Comparison of ENCODE assay signal across 1 cellular context in the genomic region with DNA sequence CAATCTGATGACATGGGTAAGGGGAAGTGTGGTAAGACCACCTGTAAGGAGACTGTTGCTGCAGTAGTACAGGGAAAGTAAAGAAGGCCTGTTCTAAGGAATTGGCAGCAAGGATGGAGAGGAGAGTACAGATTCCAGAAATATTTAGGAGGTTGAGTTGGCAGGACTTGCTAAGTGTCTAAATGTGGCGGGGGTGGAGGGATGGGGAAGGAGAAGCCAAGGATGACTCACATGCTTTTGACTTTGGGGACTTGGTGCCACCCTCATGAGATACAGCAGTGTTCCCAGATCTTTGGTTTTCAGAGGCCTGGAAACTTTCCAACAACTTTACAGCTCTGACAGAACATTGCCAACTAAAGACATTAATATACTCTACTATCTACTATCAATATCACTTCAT.
TF ChIP-seq lines count a peak whose summit lies in the region.

No MANE protein-coding gene starts in this region.

TF ChIP-seq in HepG2, 621 proteins besides CTCF, POLR2A, EP300 and RAD21:
- TF ChIP-seq GPN1 (CRISPR knock-in tag; IDR thresholded peaks at IDR 0.05; ENCODE audit: borderline replicate concordance) = no peak
- TF ChIP-seq, protein P1, sequence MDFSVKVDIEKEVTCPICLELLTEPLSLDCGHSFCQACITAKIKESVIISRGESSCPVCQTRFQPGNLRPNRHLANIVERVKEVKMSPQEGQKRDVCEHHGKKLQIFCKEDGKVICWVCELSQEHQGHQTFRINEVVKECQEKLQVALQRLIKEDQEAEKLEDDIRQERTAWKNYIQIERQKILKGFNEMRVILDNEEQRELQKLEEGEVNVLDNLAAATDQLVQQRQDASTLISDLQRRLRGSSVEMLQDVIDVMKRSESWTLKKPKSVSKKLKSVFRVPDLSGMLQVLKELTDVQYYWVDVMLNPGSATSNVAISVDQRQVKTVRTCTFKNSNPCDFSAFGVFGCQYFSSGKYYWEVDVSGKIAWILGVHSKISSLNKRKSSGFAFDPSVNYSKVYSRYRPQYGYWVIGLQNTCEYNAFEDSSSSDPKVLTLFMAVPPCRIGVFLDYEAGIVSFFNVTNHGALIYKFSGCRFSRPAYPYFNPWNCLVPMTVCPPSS (IDR thresholded peaks at IDR 0.05) = no peak
- TF ChIP-seq POGZ (CRISPR knock-in tag; IDR thresholded peaks at IDR 0.05) = no peak
- TF ChIP-seq GZF1 (CRISPR knock-in tag; IDR thresholded peaks at IDR 0.05) = no peak
- no peak for TF ChIP-seq KLF15 (CRISPR knock-in tag; IDR thresholded peaks at IDR 0.05; ENCODE audit: borderline replicate concordance)
- no peak for TF ChIP-seq ZNF746 (CRISPR knock-in tag; IDR thresholded peaks at IDR 0.05)
- TF ChIP-seq ZNF282 (IDR thresholded peaks at IDR 0.05; ENCODE audit: partially characterized antibody) = no peak
- TF ChIP-seq ZNF713 (CRISPR knock-in tag; IDR thresholded peaks at IDR 0.05) = no peak
- TF ChIP-seq KAT8 (CRISPR knock-in tag; IDR thresholded peaks at IDR 0.05) = no peak
- TF ChIP-seq CENPT (CRISPR knock-in tag; IDR thresholded peaks at IDR 0.05; ENCODE audit: low read depth) = no peak
- TF ChIP-seq, protein P2, sequence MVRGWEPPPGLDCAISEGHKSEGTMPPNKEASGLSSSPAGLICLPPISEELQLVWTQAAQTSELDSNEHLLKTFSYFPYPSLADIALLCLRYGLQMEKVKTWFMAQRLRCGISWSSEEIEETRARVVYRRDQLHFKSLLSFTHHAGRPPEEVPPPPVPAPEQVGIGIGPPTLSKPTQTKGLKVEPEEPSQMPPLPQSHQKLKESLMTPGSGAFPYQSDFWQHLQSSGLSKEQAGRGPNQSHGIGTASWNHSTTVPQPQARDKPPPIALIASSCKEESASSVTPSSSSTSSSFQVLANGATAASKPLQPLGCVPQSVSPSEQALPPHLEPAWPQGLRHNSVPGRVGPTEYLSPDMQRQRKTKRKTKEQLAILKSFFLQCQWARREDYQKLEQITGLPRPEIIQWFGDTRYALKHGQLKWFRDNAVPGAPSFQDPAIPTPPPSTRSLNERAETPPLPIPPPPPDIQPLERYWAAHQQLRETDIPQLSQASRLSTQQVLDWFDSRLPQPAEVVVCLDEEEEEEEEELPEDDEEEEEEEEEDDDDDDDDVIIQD (CRISPR knock-in tag; IDR thresholded peaks at IDR 0.05; ENCODE audit: low read depth) = no peak
- no peak for TF ChIP-seq ZNF782 (CRISPR knock-in tag; IDR thresholded peaks at IDR 0.05; ENCODE audit: borderline replicate concordance)
